ENCODE assay signal across 19 cellular contexts in the genomic region with DNA sequence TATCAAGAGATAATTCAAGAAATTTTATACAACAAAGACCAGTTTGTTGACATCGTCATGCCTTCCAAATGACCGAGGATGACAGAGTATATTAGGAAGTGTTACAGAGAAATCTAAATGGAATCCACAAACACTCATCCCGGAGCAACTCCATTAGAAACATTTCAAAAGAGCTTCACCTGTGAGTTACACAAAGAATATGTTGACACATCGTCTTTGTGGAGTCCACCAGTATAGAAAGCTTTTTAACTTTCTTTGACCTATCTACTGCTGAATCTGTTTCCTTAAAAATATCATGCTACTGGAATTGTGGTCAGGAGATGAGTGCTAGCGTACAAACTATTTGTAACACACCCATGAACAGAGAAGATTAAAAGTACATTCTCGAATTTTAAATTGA.
DNase-seq lines count a peak whose midpoint lies in the region; ATAC-seq and TF ChIP-seq lines count a peak whose summit lies in the region.
"Had no signal": no experiment of that assay in that cellular context is flagged by ENCODE, and none has a peak within 500 bp of the region (broad histone marks: within the 10 kb centered on the region; RNA-seq: fewer than 3 reads in every experiment).

No MANE protein-coding gene starts in this region.

- intact Hi-C loops in heart right ventricle (cut with DNase I) = no loop called here

- no peak overlapping the region for H3K14ac ChIP-seq in trophoblast cell (ENCODE audit: low read length)

- H2BK120ac ChIP-seq in trophoblast cell (ENCODE audit: insufficient read depth, low read length, poor library complexity) = no peak overlapping the region

- H3K9me3 ChIP-seq in trophoblast cell (ENCODE audit: insufficient read depth, low read depth, low read length) (no peaks in the 10 kb centered on the region), heart right ventricle (no peaks in the 10 kb centered on the region)
- H3K9me3 ChIP-seq: HAP-1 had no signal

- H3K9ac ChIP-seq in trophoblast cell (ENCODE audit: low read length) = no peak overlapping the region

- H3K23ac ChIP-seq in trophoblast cell (ENCODE audit: low read length) = no peak overlapping the region

- WGBS in trophoblast cell (ENCODE audit: extremely low coverage, insufficient coverage, insufficient read length) = no CpG with 5 or more reads among the region's 6 CpGs
- 90 to 91% methylated on average over 6 of the region's 6 CpGs for WGBS in heart right ventricle, 2 donors

- no peak overlapping the region for H4K12ac ChIP-seq in trophoblast cell (ENCODE audit: low read depth, low read length)

- no peak overlapping the region for H3K18ac ChIP-seq in trophoblast cell (ENCODE audit: low read length)

- ATAC-seq in heart right ventricle (no peak), HG03095 (IDR thresholded peaks at IDR 0.05; ENCODE audit: unreplicated experiment) (no peak)

- H3K4me1 ChIP-seq in trophoblast cell (ENCODE audit: control insufficient read depth in 1 of 2, insufficient read depth in 2 of 2, low read length in 2 of 2) (no peaks in the 10 kb centered on the region), heart right ventricle (peaks cover 0 to under 1% (median 0%) of the 10 kb centered on the region in 9 donors)

- no peak overlapping the region for H2BK5ac ChIP-seq in trophoblast cell (ENCODE audit: low read depth, low read length, poor library complexity)

- H4K91ac ChIP-seq in trophoblast cell (ENCODE audit: low read depth, low read length) = no peak overlapping the region

- no peak overlapping the region for H2AFZ ChIP-seq in trophoblast cell (ENCODE audit: insufficient read depth, low read length, poor library complexity)

- H3K4me3 ChIP-seq in epithelial cell of esophagus (ENCODE audit: low read length) (no peak overlapping the region), trophoblast cell (ENCODE audit: low read depth, low read length) (no peak overlapping the region), heart right ventricle (no peak overlapping the region)
- H3K4me3 ChIP-seq: HAP-1 had no signal

- H3K27ac ChIP-seq in trophoblast cell (ENCODE audit: low read depth, low read length) = no peak overlapping the region
- no peak overlapping the region for H3K27ac ChIP-seq in heart right ventricle
- H3K27ac ChIP-seq: C4-2B had no signal

- no peak for TF ChIP-seq CTCF in epithelial cell of esophagus (IDR thresholded peaks at IDR 0.05; ENCODE audit: insufficient read depth, low read depth, low read length, missing control alignments)
- no peak for TF ChIP-seq CTCF in heart right ventricle (IDR thresholded peaks at IDR 0.05)

- no peak overlapping the region for H3K4me2 ChIP-seq in trophoblast cell (ENCODE audit: low read length)

- H3K79me1 ChIP-seq in trophoblast cell (ENCODE audit: low read length) = no peaks in the 10 kb centered on the region

- H4K8ac ChIP-seq in trophoblast cell (ENCODE audit: low read depth, low read length) = no peak overlapping the region

- DNase-seq in EL = peak; percentile 35
- DNase-seq in HS-5 (ENCODE audit: low read depth) = peak; percentile 64
- DNase-seq in epithelial cell of esophagus (ENCODE audit: low read depth) = peak; percentile 73
- DNase-seq in trophoblast cell = peak; percentile 70 to 96
- no peak for DNase-seq in superior temporal gyrus (ENCODE audit: extremely low spot score)
- DNase-seq in heart right ventricle = no peak
- DNase-seq: AML-193, DMS79 treated with DMSO at 0.1 percent for 48 hours, GDM1, Kasumi-1, MM.1S, NCI-H1092, NCI-H1436 treated with DMSO at 0.1 percent for 48 hours, NCI-H2029 treated with DMSO at 0.1 percent for 48 hours, NCI-H774, Right ventricle myocardium superior had no signal

- H3K36me3 ChIP-seq in trophoblast cell (ENCODE audit: control insufficient read depth in 1 of 2, insufficient read depth in 2 of 2, low read length in 2 of 2) (peaks cover 0 to 2% of the 10 kb centered on the region in 2 experiments), heart right ventricle (peaks cover 0 to 66% (median 16%) of the 10 kb centered on the region in 9 donors)
- H3K36me3 ChIP-seq: HAP-1 had no signal

- H2AK5ac ChIP-seq in trophoblast cell (ENCODE audit: low read length) = no peak overlapping the region

- H3K27me3 ChIP-seq in trophoblast cell (ENCODE audit: insufficient read depth, low read length) = no peaks in the 10 kb centered on the region
- no peaks in the 10 kb centered on the region for H3K27me3 ChIP-seq in heart right ventricle

- no peak overlapping the region for H3K4ac ChIP-seq in trophoblast cell (ENCODE audit: low read depth, low read length)

- H2BK12ac ChIP-seq in trophoblast cell (ENCODE audit: low read length) = no peak overlapping the region

- no peaks in the 10 kb centered on the region for H3K79me2 ChIP-seq in trophoblast cell (ENCODE audit: control insufficient read depth, insufficient read depth, low read length, poor library complexity)

Comparison
In these comparisons a context has a peak if more than half of its experiments do, and no peak if none do; other contexts are left out.
1. DNase-seq: peak in EL (single experiment), HS-5 (single experiment), epithelial cell of esophagus (single experiment) and trophoblast cell (2 of 2); none in superior temporal gyrus (single experiment) and heart right ventricle (0 of 2).